29 cellular contexts compared by ENCODE assay signal in the genomic region with DNA sequence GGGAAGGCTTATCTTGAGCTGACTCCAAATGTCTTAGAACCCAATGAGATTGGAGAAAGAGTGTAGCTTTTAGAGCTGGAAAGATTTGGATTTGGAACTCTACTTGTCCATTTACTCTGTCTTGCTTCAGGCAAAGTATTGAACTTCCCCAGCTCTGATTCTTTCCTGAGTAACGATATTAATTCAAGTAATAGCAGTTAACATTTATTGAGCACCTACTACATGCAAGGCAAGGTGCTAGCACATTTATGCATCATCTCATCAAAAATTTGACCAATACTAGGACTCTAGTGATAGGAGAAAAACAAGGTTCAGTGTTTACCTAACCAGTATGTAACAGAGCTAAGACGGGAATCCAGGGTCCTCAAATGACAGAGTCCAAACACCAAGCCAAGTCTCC.
"Had no signal": no experiment of that assay in that cellular context is flagged by ENCODE, and none has a peak within 500 bp of the region (broad histone marks: within the 10 kb centered on the region; RNA-seq: fewer than 3 reads in every experiment).

No MANE protein-coding gene starts in this region.

- FAIRE-seq: urothelium cell line had no signal

- H3K9me3 ChIP-seq: stomach, suprapubic skin, testis, thoracic aorta, thyroid gland, tibial artery, tibial nerve, transverse colon, upper lobe of left lung, upper lobe of right lung, uterus, vagina had no signal

- H3K27ac Mint-ChIP-seq: stimulated activated effector memory CD8-positive, alpha-beta T cell treated with anti-CD3 and anti-CD28 coated beads, Interleukin-12 subunit alpha, Interleukin-12 subunit beta, amount 100 ng/mL, for 72 hours; stimulated activated memory B cell treated with anti-CD40 and anti-IgM and Interleukin-4, amounts not matched to agents 10 μg/mL and 1 μg/mL and 100 μg/mL, for 72 hours; stimulated activated naive B cell treated with anti-CD40 and anti-IgM and Interleukin-4, amounts not matched to agents 10 μg/mL and 1 μg/mL and 100 μg/mL, for 72 hours; stimulated activated naive CD8-positive, alpha-beta T cell treated with anti-CD3 and anti-CD28 coated beads, Interleukin-15, amount 100 ng/mL, for 72 hours; stimulated activated naive CD8-positive, alpha-beta T cell treated with anti-CD3 and anti-CD28 coated beads, Interleukin-15, Interleukin-2, amounts not matched to agents 100 ng/mL and 50 ng/mL, for 24 hours; type B pancreatic cell had no signal

- H3K36me3 ChIP-seq: stomach, suprapubic skin, thoracic aorta, thyroid gland, tibial artery, tibial nerve, transverse colon, upper lobe of left lung, upper lobe of right lung, uterus, vagina had no signal

- DNase-seq: stimulated activated CD4-positive, alpha-beta T cell treated with anti-CD3 and anti-CD28 coated beads, Interleukin-2, amount 100 ng/mL, for 48 hours; stimulated activated CD4-positive, alpha-beta T cell treated with anti-CD3 and anti-CD28 coated beads, Interleukin-4, amount 100 ng/mL, for 1 hour; stimulated activated CD4-positive, alpha-beta T cell treated with anti-CD3 and anti-CD28 coated beads, Interleukin-4, amount 100 ng/mL, for 24 hours; stimulated activated CD4-positive, alpha-beta T cell treated with anti-CD3 and anti-CD28 coated beads, Interleukin-4, amount 100 ng/mL, for 4 hours; stimulated activated CD8-positive, alpha-beta memory T cell treated with anti-CD3 and anti-CD28 coated beads, Interleukin-4, amount 100 ng/mL, for 48 hours; stimulated activated naive B cell treated with anti-CD40 and anti-IgM and Interleukin-4, amounts not matched to agents 10 μg/mL and 1 μg/mL and 100 μg/mL, for 72 hours; stimulated activated naive CD4-positive, alpha-beta T cell; stimulated activated naive CD4-positive, alpha-beta T cell treated with Interleukin-2 at 50 U/mL for 16 hours; stimulated activated naive CD8-positive, alpha-beta T cell treated with anti-CD3 and anti-CD28 coated beads, Interleukin-15, amount 100 ng/mL, for 72 hours; stimulated activated naive CD8-positive, alpha-beta T cell treated with anti-CD3 and anti-CD28 coated beads, Interleukin-15, Interleukin-2, amounts not matched to agents 100 U/mL and 50 U/mL, for 24 hours; stomach; substantia nigra; testis; thyroid gland; transverse colon; trophoblast cell; upper lobe of left lung; upper lobe of right lung; uterus had no signal

- H3K27me3 ChIP-seq: testis, thyroid gland, uterus, vagina had no signal

- H3K27ac ChIP-seq: stomach, suprapubic skin, testis, thoracic aorta, thyroid gland, tibial artery, tibial nerve, transverse colon, upper lobe of left lung, upper lobe of right lung, uterus, vagina had no signal

- H3K36me3 Mint-ChIP-seq: stimulated activated effector memory CD8-positive, alpha-beta T cell treated with anti-CD3 and anti-CD28 coated beads, Interleukin-12 subunit alpha, Interleukin-12 subunit beta, amount 100 ng/mL, for 72 hours; stimulated activated memory B cell treated with anti-CD40 and anti-IgM and Interleukin-4, amounts not matched to agents 10 μg/mL and 1 μg/mL and 100 μg/mL, for 72 hours; stimulated activated naive B cell treated with anti-CD40 and anti-IgM and Interleukin-4, amounts not matched to agents 10 μg/mL and 1 μg/mL and 100 μg/mL, for 72 hours; type B pancreatic cell had no signal

- H3K4me3 Mint-ChIP-seq: stimulated activated effector memory CD8-positive, alpha-beta T cell treated with anti-CD3 and anti-CD28 coated beads, Interleukin-12 subunit alpha, Interleukin-12 subunit beta, amount 100 ng/mL, for 72 hours; stimulated activated memory B cell treated with anti-CD40 and anti-IgM and Interleukin-4, amounts not matched to agents 10 μg/mL and 1 μg/mL and 100 μg/mL, for 72 hours; stimulated activated naive B cell treated with anti-CD40 and anti-IgM and Interleukin-4, amounts not matched to agents 10 μg/mL and 1 μg/mL and 100 μg/mL, for 72 hours; stimulated activated naive CD8-positive, alpha-beta T cell treated with anti-CD3 and anti-CD28 coated beads, Interleukin-15, amount 100 ng/mL, for 72 hours; stimulated activated naive CD8-positive, alpha-beta T cell treated with anti-CD3 and anti-CD28 coated beads, Interleukin-15, Interleukin-2, amounts not matched to agents 100 ng/mL and 50 ng/mL, for 24 hours; type B pancreatic cell had no signal

- H3K4me3 ChIP-seq: stomach, suprapubic skin, testis, thoracic aorta, thyroid gland, tibial artery, tibial nerve, transverse colon, upper lobe of left lung, upper lobe of right lung, uterus, vagina had no signal

- ATAC-seq: stimulated activated effector memory CD8-positive, alpha-beta T cell treated with anti-CD3 and anti-CD28 coated beads, Interleukin-12 subunit alpha, Interleukin-12 subunit beta, amount 100 ng/mL, for 72 hours; stimulated activated memory B cell treated with anti-CD40 and anti-IgM and Interleukin-4, amounts not matched to agents 10 μg/mL and 1 μg/mL and 100 μg/mL, for 72 hours; stimulated activated naive B cell treated with anti-CD40 and anti-IgM and Interleukin-4, amounts not matched to agents 10 μg/mL and 1 μg/mL and 100 μg/mL, for 72 hours; stimulated activated naive CD8-positive, alpha-beta T cell treated with anti-CD3 and anti-CD28 coated beads, Interleukin-15, amount 100 ng/mL, for 72 hours; stimulated activated naive CD8-positive, alpha-beta T cell treated with anti-CD3 and anti-CD28 coated beads, Interleukin-15, Interleukin-2, amounts not matched to agents 100 U/mL and 50 U/mL, for 24 hours; upper lobe of right lung had no signal

- H3K9me3 Mint-ChIP-seq: stimulated activated effector memory CD8-positive, alpha-beta T cell treated with anti-CD3 and anti-CD28 coated beads, Interleukin-12 subunit alpha, Interleukin-12 subunit beta, amount 100 ng/mL, for 72 hours; stimulated activated memory B cell treated with anti-CD40 and anti-IgM and Interleukin-4, amounts not matched to agents 10 μg/mL and 1 μg/mL and 100 μg/mL, for 72 hours; stimulated activated naive B cell treated with anti-CD40 and anti-IgM and Interleukin-4, amounts not matched to agents 10 μg/mL and 1 μg/mL and 100 μg/mL, for 72 hours; stimulated activated naive CD8-positive, alpha-beta T cell treated with anti-CD3 and anti-CD28 coated beads, Interleukin-15, amount 100 ng/mL, for 72 hours; stimulated activated naive CD8-positive, alpha-beta T cell treated with anti-CD3 and anti-CD28 coated beads, Interleukin-15, Interleukin-2, amounts not matched to agents 100 ng/mL and 50 ng/mL, for 24 hours; type B pancreatic cell had no signal
